ENCODE assay signal across 8 cellular contexts in genomic region chr2:20822535-20823490, GRCh38. TPM values are rescaled to one million over a fixed set of nuclear protein-coding genes. Genes with fewer than 3 reads are reported as not detected.
DNase-seq lines count a peak whose midpoint lies in the region; ATAC-seq and TF ChIP-seq lines count a peak whose summit lies in the region.

TSS of gene LDAH (minus strand) at chr2:20823101. CDS start at chr2:20801463, 21,638 bp downstream.

- peak within 1 kb of the TSS; percentile 81 for H3K4me2 ChIP-seq in neural progenitor cell

- peak; percentile 90 for ATAC-seq in foreskin keratinocyte

- peaks cover 6% of the 10 kb centered on the region for H3K36me3 Mint-ChIP-seq in neural progenitor cell

- TF ChIP-seq CTCF in foreskin keratinocyte (conservative IDR thresholded peaks at IDR 0.05), result no peak
- no peak for TF ChIP-seq CTCF in neural progenitor cell (IDR thresholded peaks at IDR 0.05)

- peak within 1 kb of the TSS; percentile 87 for H3K4me3 Mint-ChIP-seq in neural progenitor cell

- H3K9ac ChIP-seq in neural progenitor cell, result peak within 1 kb of the TSS; percentile 71
- H3K9ac ChIP-seq in stomach smooth muscle (ENCODE audit: low read length in 2 of 2), result peak within 1 kb of the TSS; percentile 95

- H3K27ac ChIP-seq in SJCRH30 (peak within 1 kb of the TSS; percentile 69), foreskin keratinocyte (peak within 1 kb of the TSS; percentile 78), neural progenitor cell (peak within 1 kb of the TSS; percentile 66), stomach smooth muscle (ENCODE audit: low read length) (peak within 1 kb of the TSS; percentile 88)

- no peaks in the 10 kb centered on the region for H3K4me1 Mint-ChIP-seq in neural progenitor cell

- peak; percentile 80 for DNase-seq in G401 (ENCODE audit: low spot score)
- peak; percentile 77 to 93 for DNase-seq in HAP-1 (ENCODE audit: low spot score in 2 of 2)
- DNase-seq in MG63, result peak; percentile 90
- DNase-seq in SJCRH30, result peak; percentile 93
- DNase-seq in activated gamma-delta T cell treated with anti-CD3 and anti-CD28 coated beads, Interleukin-2, amount 50 U/mL, for 16 hours (ENCODE audit: low read depth), result peak; percentile 77
- DNase-seq in foreskin keratinocyte, result peak; percentile 52 to 74
- DNase-seq in neural progenitor cell (ENCODE audit: low spot score), result peak; percentile 91

- in situ Hi-C loops in G401 (cut with HindIII; ENCODE audit: low sequenced_read_pairs) (no loop called here), HAP-1 (cut with MboI; ENCODE audit: low sequenced_read_pairs) (no loop called here)

- H3K4me1 ChIP-seq in HAP-1 (peaks cover 7% of the 10 kb centered on the region), SJCRH30 (no peaks in the 10 kb centered on the region), foreskin keratinocyte (peaks cover 7% of the 10 kb centered on the region), neural progenitor cell (no peaks in the 10 kb centered on the region), stomach smooth muscle (ENCODE audit: control insufficient read depth, insufficient read depth, low read length) (no peaks in the 10 kb centered on the region)

- H3K27me3 ChIP-seq in HAP-1 (ENCODE audit: low read depth) (no peaks in the 10 kb centered on the region), MG63 (no peaks in the 10 kb centered on the region), SJCRH30 (no peaks in the 10 kb centered on the region), foreskin keratinocyte (no peaks in the 10 kb centered on the region), neural progenitor cell (peaks cover 32% of the 10 kb centered on the region), stomach smooth muscle (ENCODE audit: control insufficient read depth in 1 of 2, insufficient read depth in 2 of 2, low read length in 2 of 2) (no peaks in the 10 kb centered on the region)

- peaks cover 37% of the 10 kb centered on the region for H3K79me2 ChIP-seq in neural progenitor cell (ENCODE audit: low read depth)

- no peaks in the 10 kb centered on the region for H3F3A ChIP-seq in neural progenitor cell (ENCODE audit: low read depth)

- H3K36me3 ChIP-seq in HAP-1 (replicated peaks) (0 out of 2 replicates have a peak, but pooled peaks cover 3% of the 10 kb centered on the region), MG63 (no peaks in the 10 kb centered on the region; the same call in 1 of the 2 replicates), SJCRH30 (no peaks in the 10 kb centered on the region), neural progenitor cell (no peaks in the 10 kb centered on the region), stomach smooth muscle (ENCODE audit: control insufficient read depth in 2 of 2, insufficient read depth in 2 of 2, low read length in 2 of 2) (no peaks in the 10 kb centered on the region)

- peaks cover 2% of the 10 kb centered on the region for H3K27me3 Mint-ChIP-seq in neural progenitor cell (ENCODE audit: insufficient read depth, low read depth)

- peak within 1 kb of the TSS; percentile 91 for H3K27ac Mint-ChIP-seq in neural progenitor cell

- H2AFZ ChIP-seq in neural progenitor cell (replicated peaks), result peak within 1 kb of the TSS; percentile 93

- peaks cover 4% of the 10 kb centered on the region for H4K20me1 ChIP-seq in neural progenitor cell (ENCODE audit: low read depth)

- no peaks in the 10 kb centered on the region for H3K9me3 ChIP-seq in HAP-1
- H3K9me3 ChIP-seq in MG63, result no peaks in the 10 kb centered on the region
- no peaks in the 10 kb centered on the region for H3K9me3 ChIP-seq in SJCRH30 (replicated peaks)
- H3K9me3 ChIP-seq in neural progenitor cell (ENCODE audit: low read depth), result no peaks in the 10 kb centered on the region
- H3K9me3 ChIP-seq in stomach smooth muscle (ENCODE audit: control insufficient read depth in 2 of 2, low read length in 2 of 2), result no peaks in the 10 kb centered on the region

- no peaks in the 10 kb centered on the region for H3K9me3 Mint-ChIP-seq in neural progenitor cell

- H3K4me3 ChIP-seq in HAP-1 (peak within 1 kb of the TSS; percentile 89), MG63 (peak within 1 kb of the TSS; percentile 92), SJCRH30 (peak within 1 kb of the TSS; percentile 71), neural progenitor cell (peak within 1 kb of the TSS; percentile 83), stomach smooth muscle (ENCODE audit: low read length in 2 of 2) (peak within 1 kb of the TSS; percentile 81 to 99)

RNA-seq across cellular contexts. Expression of gene LDAH, which starts in this region (rescaled TPM):
- total RNA-seq in G401 (2014; rRNA removed; shearing (Covaris generic)), result 30.7 and 47.7 TPM in 2 replicates
- 9.0 and 13.6 TPM in 2 replicates for total RNA-seq in MG63 (2014; rRNA removed; shearing (Covaris generic); ENCODE audit: low replicate concordance)
- 23.4 and 27.6 TPM in 2 replicates for total RNA-seq in SJCRH30 (2014; rRNA removed; shearing (Covaris generic))
- total RNA-seq in foreskin keratinocyte (14.2 and 15.0 TPM in 2 replicates), neural progenitor cell (ENCODE audit: low replicate concordance) (42.0 and 45.2 TPM in 2 replicates)
- 5.9 and 6.6 TPM in 2 replicates for polyA plus RNA-seq in foreskin keratinocyte

Comparison
In these comparisons a context has a peak if more than half of its experiments do, and no peak if none do; other contexts are left out.
1. Peak in every context shown above with its lines: DNase-seq, ATAC-seq, H3K4me3 ChIP-seq and H3K27ac ChIP-seq.